20 cellular contexts compared by ENCODE assay signal in genomic region chr4:187451776-187452175, GRCh38.
"Had no signal": no experiment of that assay in that cellular context is flagged by ENCODE, and none has a peak within 500 bp of the region (broad histone marks: within the 10 kb centered on the region; RNA-seq: fewer than 3 reads in every experiment).

No MANE protein-coding gene starts in this region.

- H3K9me3 ChIP-seq: colonic mucosa, esophagus squamous epithelium, gastrocnemius medialis, heart right ventricle, left lung, lower lobe of right lung had no signal

- DNase-seq: colonic mucosa; cortex of kidney; effector CD8-positive, alpha-beta T cell; effector memory CD8-positive, alpha-beta T cell; endodermal cell; erythroblast; esophagus squamous epithelium; foreskin melanocyte; gastrocnemius medialis; glutamatergic neuron; head of caudate nucleus; heart right ventricle; hippocampal formation; left cardiac atrium; left lung; left ventricle myocardium superior; lower lobe of right lung; mesenchymal stem cell; midbrain had no signal

- H3K36me3 ChIP-seq: colonic mucosa, esophagus squamous epithelium, gastrocnemius medialis, heart right ventricle, left lung, lower lobe of right lung had no signal

- H3K27ac ChIP-seq: colonic mucosa, epithelial cell of prostate, esophagus squamous epithelium, gastrocnemius medialis, heart right ventricle, left lung, lower lobe of right lung had no signal

- H3K4me1 ChIP-seq: colonic mucosa, esophagus squamous epithelium, gastrocnemius medialis, heart right ventricle, left lung, lower lobe of right lung had no signal

- H3K4me3 ChIP-seq: colonic mucosa, esophagus squamous epithelium, gastrocnemius medialis, heart right ventricle, left lung, lower lobe of right lung had no signal

- H3K27me3 ChIP-seq: colonic mucosa, esophagus squamous epithelium, gastrocnemius medialis, heart right ventricle, left lung had no signal
